14 cellular contexts compared by ENCODE assay signal in genomic region chr5:114412509-114413171, GRCh38. TPM values are rescaled to one million over a fixed set of nuclear protein-coding genes. Genes with fewer than 3 reads are reported as not detected.
DNase-seq lines count a peak whose midpoint lies in the region; ATAC-seq lines count a peak whose summit lies in the region.
"Had no signal": no experiment of that assay in that cellular context is flagged by ENCODE, and none has a peak within 500 bp of the region (broad histone marks: within the 10 kb centered on the region; RNA-seq: fewer than 3 reads in every experiment).

No MANE protein-coding gene starts in this region.

- H3K9ac ChIP-seq in adipocyte (ENCODE audit: low read length), result no peak overlapping the region

- no peak overlapping the region for H3K27ac Mint-ChIP-seq in effector memory CD8-positive, alpha-beta T cell
- no peak overlapping the region for H3K27ac Mint-ChIP-seq in activated naive CD8-positive, alpha-beta T cell treated with anti-CD3 and anti-CD28 coated beads, Interleukin-2, amount 50 U/mL, for 24 hours
- H3K27ac Mint-ChIP-seq: nephron progenitor cell; stimulated activated naive CD8-positive, alpha-beta T cell treated with anti-CD3 and anti-CD28 coated beads, Interleukin-15, amount 100 ng/mL, for 72 hours had no signal

- no peaks in the 10 kb centered on the region for H3K9me3 ChIP-seq in adipocyte (ENCODE audit: control insufficient read depth, low read length)

- no peaks in the 10 kb centered on the region for H3K27me3 ChIP-seq in adipocyte (replicated peaks; ENCODE audit: control insufficient read depth, insufficient read depth, low read length)

- no peak overlapping the region for H3K4me3 Mint-ChIP-seq in effector memory CD8-positive, alpha-beta T cell
- no peak overlapping the region for H3K4me3 Mint-ChIP-seq in activated naive CD8-positive, alpha-beta T cell treated with anti-CD3 and anti-CD28 coated beads, Interleukin-2, amount 50 U/mL, for 24 hours
- H3K4me3 Mint-ChIP-seq: nephron progenitor cell; stimulated activated naive CD8-positive, alpha-beta T cell treated with anti-CD3 and anti-CD28 coated beads, Interleukin-15, amount 100 ng/mL, for 72 hours had no signal

- peaks cover 10% of the 10 kb centered on the region for H3K4me1 ChIP-seq in adipocyte (ENCODE audit: control insufficient read depth, insufficient read depth, low read length)

- no peak for ATAC-seq in effector memory CD8-positive, alpha-beta T cell (replicated peaks)
- no peak for ATAC-seq in activated naive CD8-positive, alpha-beta T cell treated with anti-CD3 and anti-CD28 coated beads, Interleukin-2, amount 50 U/mL, for 24 hours
- ATAC-seq: stimulated activated naive CD8-positive, alpha-beta T cell treated with anti-CD3 and anti-CD28 coated beads, Interleukin-15, amount 100 ng/mL, for 72 hours had no signal

- DNase-seq in EL (peak; percentile 85), HT1080 (ENCODE audit: low read depth) (peak; percentile 77), adipocyte (ENCODE audit: low read depth) (peak; percentile 81), kidney tubule cell (ENCODE audit: low spot score) (peak; percentile 48), GF-D8 (lab: John Stamatoyannopoulos, UW) (no peak)
- no peak for DNase-seq in effector memory CD8-positive, alpha-beta T cell
- no peak for DNase-seq in activated naive CD8-positive, alpha-beta T cell treated with anti-CD3 and anti-CD28 coated beads, Interleukin-2, amount 50 U/mL, for 24 hours
- DNase-seq in activated CD4-positive, CD25-positive, alpha-beta regulatory T cell (lab: John Stamatoyannopoulos, UW), result no peak
- DNase-seq: activated CD4-positive, alpha-beta T cell treated with anti-CD3 and anti-CD28 coated beads for 4 hours; activated naive CD4-positive, alpha-beta T cell; effector CD8-positive, alpha-beta T cell; NCI-H1694; nephron progenitor cell; stimulated activated naive CD8-positive, alpha-beta T cell treated with anti-CD3 and anti-CD28 coated beads, Interleukin-15, amount 100 ng/mL, for 72 hours had no signal

- H3K4me1 Mint-ChIP-seq in effector memory CD8-positive, alpha-beta T cell (ENCODE audit: low read depth in 2 of 2), result no peaks in the 10 kb centered on the region
- no peaks in the 10 kb centered on the region for H3K4me1 Mint-ChIP-seq in activated naive CD8-positive, alpha-beta T cell treated with anti-CD3 and anti-CD28 coated beads, Interleukin-2, amount 50 U/mL, for 24 hours
- H3K4me1 Mint-ChIP-seq: nephron progenitor cell; stimulated activated naive CD8-positive, alpha-beta T cell treated with anti-CD3 and anti-CD28 coated beads, Interleukin-15, amount 100 ng/mL, for 72 hours had no signal

- no peaks in the 10 kb centered on the region for H3K36me3 ChIP-seq in adipocyte (ENCODE audit: control insufficient read depth, insufficient read depth, low read length, severe bottlenecking)

- peaks cover 5% of the 10 kb centered on the region for H3K36me3 Mint-ChIP-seq in effector memory CD8-positive, alpha-beta T cell (ENCODE audit: insufficient read depth)
- H3K36me3 Mint-ChIP-seq in activated naive CD8-positive, alpha-beta T cell treated with anti-CD3 and anti-CD28 coated beads, Interleukin-2, amount 50 U/mL, for 24 hours (ENCODE audit: low read depth), result no peaks in the 10 kb centered on the region

- H3K27me3 Mint-ChIP-seq in effector memory CD8-positive, alpha-beta T cell, result no peaks in the 10 kb centered on the region
- H3K27me3 Mint-ChIP-seq in activated naive CD8-positive, alpha-beta T cell treated with anti-CD3 and anti-CD28 coated beads, Interleukin-2, amount 50 U/mL, for 24 hours, result peaks cover 2% of the 10 kb centered on the region
- H3K27me3 Mint-ChIP-seq: stimulated activated naive CD8-positive, alpha-beta T cell treated with anti-CD3 and anti-CD28 coated beads, Interleukin-15, amount 100 ng/mL, for 72 hours had no signal

- no peak overlapping the region for H3K4me3 ChIP-seq in adipocyte (ENCODE audit: low read length)

- no peaks in the 10 kb centered on the region for H3K9me3 Mint-ChIP-seq in effector memory CD8-positive, alpha-beta T cell
- H3K9me3 Mint-ChIP-seq in activated naive CD8-positive, alpha-beta T cell treated with anti-CD3 and anti-CD28 coated beads, Interleukin-2, amount 50 U/mL, for 24 hours, result no peaks in the 10 kb centered on the region
- H3K9me3 Mint-ChIP-seq: nephron progenitor cell; stimulated activated naive CD8-positive, alpha-beta T cell treated with anti-CD3 and anti-CD28 coated beads, Interleukin-15, amount 100 ng/mL, for 72 hours had no signal

RNA-seq across cellular contexts. Expression of gene KCNN2, which starts 50.8 kb away (rescaled TPM):
- total RNA-seq in HT1080 (2014; rRNA removed; shearing (Covaris generic)), result 0.13 TPM in 1 of 2 replicates, not detected in the other
- 0.34 and 0.41 TPM in 2 replicates for polyA plus RNA-seq in HT1080 (2015; cell fraction: cytosol; rRNA removed)
- polyA plus RNA-seq in HT1080 (2015; cell fraction: nucleus; rRNA removed), result 0.49 and 1.3 TPM in 2 replicates

Comparison
In these comparisons a context has a peak if more than half of its experiments do, and no peak if none do; other contexts are left out.
1. DNase-seq: peak in EL (single experiment), HT1080 (single experiment), adipocyte (single experiment) and kidney tubule cell (single experiment); none in GF-D8 (single experiment), effector memory CD8-positive, alpha-beta T cell (0 of 3), activated naive CD8-positive, alpha-beta T cell treated with anti-CD3 and anti-CD28 coated beads, Interleukin-2, amount 50 U/mL, for 24 hours (single experiment) and activated CD4-positive, CD25-positive, alpha-beta regulatory T cell (0 of 4).